In the genomic region with DNA sequence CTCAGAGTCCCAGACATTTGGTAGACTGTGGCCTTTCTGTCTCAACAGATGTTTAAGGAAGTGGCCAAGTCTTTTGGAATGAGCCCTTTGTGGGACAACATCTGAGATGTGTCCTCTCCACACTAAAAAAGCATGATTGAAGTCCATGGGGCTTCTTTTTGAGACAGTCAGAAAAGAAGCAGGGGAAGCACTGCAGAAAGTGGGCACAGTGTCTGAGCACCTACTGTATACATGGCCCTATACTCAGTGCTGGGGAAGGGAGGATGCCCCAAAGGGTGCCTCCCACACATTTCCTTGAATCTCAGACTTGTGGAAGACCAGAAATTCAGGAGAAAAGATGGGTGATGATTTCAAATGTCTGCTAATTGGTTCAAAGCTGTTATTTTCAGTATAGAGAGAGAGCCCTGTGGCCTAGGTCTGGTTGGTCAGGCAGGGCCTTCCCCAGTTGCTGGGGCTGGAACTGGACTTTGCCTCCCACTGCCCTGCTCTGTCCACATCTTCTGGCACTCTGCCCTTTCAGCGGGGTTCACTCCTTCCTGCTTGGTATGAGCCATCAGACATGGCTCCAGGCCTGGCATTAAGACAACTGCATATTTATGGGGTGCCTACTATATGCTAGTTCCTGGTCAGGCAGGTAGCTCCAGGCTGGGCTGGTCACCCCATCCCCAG, we compare ENCODE assay signal across 1 cellular context.
TF ChIP-seq lines count a peak whose summit lies in the region.

No MANE protein-coding gene starts in this region.

TF ChIP-seq in liver, 16 proteins besides CTCF, POLR2A, EP300 and RAD21 (continued from another document):
- TF ChIP-seq, protein P1, sequence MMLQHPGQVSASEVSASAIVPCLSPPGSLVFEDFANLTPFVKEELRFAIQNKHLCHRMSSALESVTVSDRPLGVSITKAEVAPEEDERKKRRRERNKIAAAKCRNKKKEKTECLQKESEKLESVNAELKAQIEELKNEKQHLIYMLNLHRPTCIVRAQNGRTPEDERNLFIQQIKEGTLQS (IDR thresholded peaks at IDR 0.05) = no peak
